ENCODE assay signal across 19 cellular contexts in the genomic region with DNA sequence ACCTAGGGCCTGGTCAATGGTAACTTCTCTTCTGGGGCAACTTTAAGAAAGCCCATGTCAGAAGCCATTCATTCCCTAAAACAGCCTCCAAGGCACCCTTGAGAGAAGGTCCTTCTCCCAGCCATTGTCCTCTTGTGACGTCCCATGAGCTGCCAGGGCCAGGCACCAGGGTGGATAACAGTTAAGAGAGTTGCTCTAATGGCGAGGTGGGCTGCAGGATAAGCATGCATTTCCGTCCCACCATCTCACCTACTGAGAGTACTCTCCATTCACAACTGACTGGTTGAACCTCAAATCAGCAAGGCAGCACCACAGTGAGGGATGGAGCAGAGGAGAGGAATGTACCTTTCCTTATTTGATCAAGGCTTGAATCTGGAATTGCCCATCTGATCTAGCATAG. TPM values are rescaled to one million over a fixed set of nuclear protein-coding genes. Genes with fewer than 3 reads are reported as not detected.
A peak's percentile ranks its signal among the peaks of the same experiment; 100 is the strongest.
DNase-seq lines count a peak whose midpoint lies in the region; ATAC-seq and TF ChIP-seq lines count a peak whose summit lies in the region.
"Had no signal": no experiment of that assay in that cellular context is flagged by ENCODE, and none has a peak within 500 bp of the region (broad histone marks: within the 10 kb centered on the region; RNA-seq: fewer than 3 reads in every experiment).

No MANE protein-coding gene starts in this region.

- H2AK5ac ChIP-seq in trophoblast cell (ENCODE audit: low read length) = no peak overlapping the region

- H4K12ac ChIP-seq in trophoblast cell (ENCODE audit: low read depth, low read length) = no peak overlapping the region

- peak; percentile 45 for TF ChIP-seq POLR2A in GM19193 (IDR thresholded peaks at IDR 0.05; ENCODE audit: extremely low read depth, insufficient read depth, insufficient read length)

- DNase-seq in naive B cell = no peak
- DNase-seq in kidney tubule cell (ENCODE audit: low spot score) = no peak
- no peak for DNase-seq in trophoblast cell
- DNase-seq in caudate nucleus (lab: John Stamatoyannopoulos, UW) = no peak
- DNase-seq: CD8-positive, alpha-beta T cell; DMS53; GOT3; NCI-H1417 treated with DMSO at 0.1 percent for 48 hours; NCI-H187 treated with DMSO at 0.1 percent for 48 hours; NCI-H345; NCI-H524 treated with DMSO at 0.1 percent for 48 hours; SW 1271 had no signal

- H3K4me3 ChIP-seq in DOHH2 (ENCODE audit: low read length) (no peak overlapping the region), OCI-LY1 (ENCODE audit: low read depth, low read length, poor library complexity, severe bottlenecking) (peak overlapping the region; percentile 62), trophoblast cell (ENCODE audit: low read depth, low read length) (no peak overlapping the region)
- H3K4me3 ChIP-seq: A549; BLaER1 treated with 17β-estradiol and CSF1 and Interleukin-3, amounts not matched to agents 10 nM and 100 nM; K562 had no signal

- H4K20me1 ChIP-seq in DOHH2 (ENCODE audit: control insufficient read depth, insufficient read depth, low read depth, low read length) (peaks cover 81% of the 10 kb centered on the region), OCI-LY1 (ENCODE audit: insufficient read depth, low read length) (no peaks in the 10 kb centered on the region)

- H3K9me3 Mint-ChIP-seq in naive B cell = no peaks in the 10 kb centered on the region
- H3K9me3 Mint-ChIP-seq: CD8-positive, alpha-beta T cell had no signal

- H3K9me3 ChIP-seq in DOHH2 (ENCODE audit: control insufficient read depth, insufficient read depth, low read length) (no peaks in the 10 kb centered on the region), OCI-LY1 (ENCODE audit: low read length) (no peaks in the 10 kb centered on the region), trophoblast cell (ENCODE audit: insufficient read depth, low read depth, low read length) (no peaks in the 10 kb centered on the region)
- H3K9me3 ChIP-seq: A549 had no signal

- peak overlapping the region; percentile 75 for H3K9ac ChIP-seq in OCI-LY1 (ENCODE audit: low read length)
- H3K9ac ChIP-seq in trophoblast cell (ENCODE audit: low read length) = no peak overlapping the region
- H3K9ac ChIP-seq: BLaER1 treated with 17β-estradiol and CSF1 and Interleukin-3, amounts not matched to agents 10 nM and 100 nM had no signal

- no peaks in the 10 kb centered on the region for H3K79me1 ChIP-seq in trophoblast cell (ENCODE audit: low read length)

- H3K4me2 ChIP-seq in DOHH2 (ENCODE audit: low read length) (peak overlapping the region; percentile 35), OCI-LY1 (ENCODE audit: low read length) (peak overlapping the region; percentile 69), trophoblast cell (ENCODE audit: low read length) (no peak overlapping the region)
- H3K4me2 ChIP-seq: A549 had no signal

- H3K27ac Mint-ChIP-seq in naive B cell = peak overlapping the region in 3 of 6 donors; percentile 95 to 100 (median 96)
- H3K27ac Mint-ChIP-seq: CD8-positive, alpha-beta T cell had no signal

- peaks cover 34 to 45% of the 10 kb centered on the region in 2 donors for H3K36me3 Mint-ChIP-seq in naive B cell
- H3K36me3 Mint-ChIP-seq: CD8-positive, alpha-beta T cell had no signal

- H3K79me2 ChIP-seq in DOHH2 (ENCODE audit: control insufficient read depth, low read length) = peaks cover 100% of the 10 kb centered on the region
- H3K79me2 ChIP-seq in OCI-LY1 (ENCODE audit: insufficient read depth, low read length) = peaks cover 85% of the 10 kb centered on the region
- no peaks in the 10 kb centered on the region for H3K79me2 ChIP-seq in trophoblast cell (ENCODE audit: control insufficient read depth, insufficient read depth, low read length, poor library complexity)

- no CpG with 5 or more reads among the region's 3 CpGs for WGBS in trophoblast cell (ENCODE audit: extremely low coverage, insufficient coverage, insufficient read length)

- H2BK12ac ChIP-seq in trophoblast cell (ENCODE audit: low read length) = no peak overlapping the region

- no peak overlapping the region for H4K91ac ChIP-seq in trophoblast cell (ENCODE audit: low read depth, low read length)

- H2AFZ ChIP-seq in OCI-LY1 (ENCODE audit: low read length) (no peak overlapping the region), trophoblast cell (ENCODE audit: insufficient read depth, low read length, poor library complexity) (no peak overlapping the region)

- H3K4me1 ChIP-seq in DOHH2 (ENCODE audit: control insufficient read depth, low read length) = peaks cover 95% of the 10 kb centered on the region
- peaks cover 100% of the 10 kb centered on the region for H3K4me1 ChIP-seq in OCI-LY1 (ENCODE audit: insufficient read depth, low read length, severe bottlenecking)
- peaks cover 2 to 6% of the 10 kb centered on the region in 2 experiments for H3K4me1 ChIP-seq in trophoblast cell (ENCODE audit: control insufficient read depth in 1 of 2, insufficient read depth in 2 of 2, low read length in 2 of 2)
- H3K4me1 ChIP-seq: A549 had no signal

- peaks cover 79 to 89% (median 83%) of the 10 kb centered on the region in 3 donors for H3K4me1 Mint-ChIP-seq in naive B cell

- H3K18ac ChIP-seq in trophoblast cell (ENCODE audit: low read length) = no peak overlapping the region

- TF ChIP-seq CTCF in DOHH2 (IDR thresholded peaks at IDR 0.05; ENCODE audit: low read depth, low read length, poor library complexity, severe bottlenecking) (no peak), OCI-LY1 (IDR thresholded peaks at IDR 0.05; ENCODE audit: low read length) (no peak)

- H3K27me3 ChIP-seq in DOHH2 (ENCODE audit: control insufficient read depth, low read length) (no peaks in the 10 kb centered on the region), OCI-LY1 (ENCODE audit: insufficient read depth, low read length) (no peaks in the 10 kb centered on the region), trophoblast cell (ENCODE audit: insufficient read depth, low read length) (no peaks in the 10 kb centered on the region)
- H3K27me3 ChIP-seq: BLaER1 treated with 17β-estradiol and CSF1 and Interleukin-3, amounts not matched to agents 10 nM and 100 nM had no signal

- peaks cover 32% of the 10 kb centered on the region for H3F3A ChIP-seq in DOHH2 (ENCODE audit: control insufficient read depth, insufficient read depth)
- H3F3A ChIP-seq in OCI-LY1 (ENCODE audit: insufficient read depth, low read length) = peaks cover 7% of the 10 kb centered on the region; the same call in 1 of the 2 replicates

- peaks cover 99% of the 10 kb centered on the region for H3K36me3 ChIP-seq in DOHH2 (ENCODE audit: control insufficient read depth, low read length)
- H3K36me3 ChIP-seq in OCI-LY1 (ENCODE audit: insufficient read depth, low read length) = peaks cover 99% of the 10 kb centered on the region
- no peaks in the 10 kb centered on the region for H3K36me3 ChIP-seq in trophoblast cell (ENCODE audit: control insufficient read depth in 1 of 2, insufficient read depth in 2 of 2, low read length in 2 of 2)

- no peak overlapping the region for H3K14ac ChIP-seq in trophoblast cell (ENCODE audit: low read length)

- H2BK120ac ChIP-seq in trophoblast cell (ENCODE audit: insufficient read depth, low read length, poor library complexity) = no peak overlapping the region

- no peak overlapping the region for H2BK5ac ChIP-seq in trophoblast cell (ENCODE audit: low read depth, low read length, poor library complexity)

- no peak for ATAC-seq in naive B cell (ENCODE audit: low read depth in 2 of 2)
- ATAC-seq: A549; CD8-positive, alpha-beta T cell; K562; Right ventricle myocardium inferior had no signal

- H3K9me2 ChIP-seq in DOHH2 (replicated peaks; ENCODE audit: control insufficient read depth, low read length) (no peaks in the 10 kb centered on the region), OCI-LY1 (ENCODE audit: low read depth, low read length) (no peaks in the 10 kb centered on the region)

- no peak overlapping the region for H4K8ac ChIP-seq in trophoblast cell (ENCODE audit: low read depth, low read length)

- no peak overlapping the region for H3K4ac ChIP-seq in trophoblast cell (ENCODE audit: low read depth, low read length)

- no peaks in the 10 kb centered on the region for H3K27me3 Mint-ChIP-seq in naive B cell

- H3K4me3 Mint-ChIP-seq in naive B cell = peak overlapping the region in 6 of 8 donors; percentile 60 to 89 (median 74)
- H3K4me3 Mint-ChIP-seq: CD8-positive, alpha-beta T cell had no signal

- peak overlapping the region; percentile 24; the same call in 1 of the 2 replicates for H3K27ac ChIP-seq in DOHH2 (ENCODE audit: low read depth, low read length)
- peak overlapping the region; percentile 90 for H3K27ac ChIP-seq in OCI-LY1 (ENCODE audit: low read depth, low read length, poor library complexity, severe bottlenecking)
- H3K27ac ChIP-seq in trophoblast cell (ENCODE audit: low read depth, low read length) = no peak overlapping the region
- H3K27ac ChIP-seq in caudate nucleus (ENCODE audit: low read depth, low read length) = no peak overlapping the region
- H3K27ac ChIP-seq: A549 had no signal

- no peak overlapping the region for H3K23ac ChIP-seq in trophoblast cell (ENCODE audit: low read length)

RNA-seq across cellular contexts. Expression of a gene that starts 14.6 kb away (rescaled TPM):
- 100 to 1,000 TPM in 2 of 6 donors, 10 to 100 TPM in 4; 63.6 to 114 (median 89.3) TPM for polyA plus RNA-seq in naive B cell (ENCODE audit: low read depth in 6 of 6)
- polyA plus RNA-seq in trophoblast cell (2013) = 0.08 TPM in 1 of 2 replicates, not detected in the other
- polyA plus RNA-seq: A549, K562 had no signal

Comparison
In these comparisons a context has a peak if more than half of its experiments do, and no peak if none do; other contexts are left out.
1. H3K27ac ChIP-seq: peak in DOHH2 (single experiment) and OCI-LY1 (single experiment); none in trophoblast cell (single experiment) and caudate nucleus (single experiment).